9 cellular contexts compared by ENCODE assay signal in genomic region chr4:147942729-147943128, GRCh38.
DNase-seq lines count a peak whose midpoint lies in the region; ATAC-seq lines count a peak whose summit lies in the region.
"Had no signal": no experiment of that assay in that cellular context is flagged by ENCODE, and none has a peak within 500 bp of the region (broad histone marks: within the 10 kb centered on the region; RNA-seq: fewer than 3 reads in every experiment).

No MANE protein-coding gene starts in this region.

- peaks cover 4% of the 10 kb centered on the region for H3K4me1 ChIP-seq in stomach smooth muscle (ENCODE audit: control insufficient read depth, insufficient read depth, low read length)

- no peaks in the 10 kb centered on the region for H3K9me3 ChIP-seq in stomach smooth muscle (ENCODE audit: control insufficient read depth in 2 of 2, low read length in 2 of 2)

- H3K4me3 ChIP-seq in stomach smooth muscle (ENCODE audit: low read length in 2 of 2), result peak overlapping the region; percentile 1 to 30

- peaks cover 30% of the 10 kb centered on the region for H3K4me1 Mint-ChIP-seq in activated T-cell treated with anti-CD3 and anti-CD28 coated beads, Interleukin-2, amount 50 U/mL, for 24 hours (ENCODE audit: low read depth)
- peaks cover 37% of the 10 kb centered on the region for H3K4me1 Mint-ChIP-seq in activated T-helper 1 cell treated with anti-CD3 and anti-CD28 coated beads, Interleukin-12 subunit alpha, Interleukin-12 subunit beta, Interleukin-2, Interleukin-4 antibody, amounts not matched to agents 30 ng/mL and 10 ng/mL and 1 ng/mL, durations not matched to agents 14 hours and 24 hours and 36 hours (ENCODE audit: low read depth)

- DNase-seq in activated T-cell treated with anti-CD3 and anti-CD28 coated beads, Interleukin-2, amount 50 U/mL, for 24 hours, result no peak
- no peak for DNase-seq in activated T-cell treated with anti-CD3 and anti-CD28 coated beads, Interleukin-2, amount 50 U/mL, for 48 hours
- no peak for DNase-seq in activated T-helper 1 cell treated with anti-CD3 and anti-CD28 coated beads, Interleukin-12 subunit alpha, Interleukin-12 subunit beta, Interleukin-2, Interleukin-4 antibody, amounts not matched to agents 30 ng/mL and 10 ng/mL and 1 ng/mL, durations not matched to agents 14 hours and 24 hours and 36 hours (ENCODE audit: low spot score)
- DNase-seq in cardiac septum (ENCODE audit: low spot score) (no peak), left colon (no peak), hypothalamus (lab: John Stamatoyannopoulos, UW) (no peak)

- H3K27ac Mint-ChIP-seq in activated T-cell treated with anti-CD3 and anti-CD28 coated beads, Interleukin-2, amount 50 U/mL, for 24 hours, result peak overlapping the region; percentile 45
- peak overlapping the region; percentile 36 for H3K27ac Mint-ChIP-seq in activated T-helper 1 cell treated with anti-CD3 and anti-CD28 coated beads, Interleukin-12 subunit alpha, Interleukin-12 subunit beta, Interleukin-2, Interleukin-4 antibody, amounts not matched to agents 30 ng/mL and 10 ng/mL and 1 ng/mL, durations not matched to agents 14 hours and 24 hours and 36 hours
- H3K27ac Mint-ChIP-seq: activated naive CD4-positive, alpha-beta T cell treated with anti-CD3 and anti-CD28 coated beads, Interleukin-2, amount 50 U/mL, for 72 hours had no signal

- ATAC-seq in HG02943 (IDR thresholded peaks at IDR 0.05; ENCODE audit: low read depth, unreplicated experiment) (peak; percentile 38), left colon (no peak)

- peaks cover 7% of the 10 kb centered on the region for H3K9me3 Mint-ChIP-seq in activated T-cell treated with anti-CD3 and anti-CD28 coated beads, Interleukin-2, amount 50 U/mL, for 24 hours
- no peaks in the 10 kb centered on the region for H3K9me3 Mint-ChIP-seq in activated T-helper 1 cell treated with anti-CD3 and anti-CD28 coated beads, Interleukin-12 subunit alpha, Interleukin-12 subunit beta, Interleukin-2, Interleukin-4 antibody, amounts not matched to agents 30 ng/mL and 10 ng/mL and 1 ng/mL, durations not matched to agents 14 hours and 24 hours and 36 hours
- H3K9me3 Mint-ChIP-seq: activated naive CD4-positive, alpha-beta T cell treated with anti-CD3 and anti-CD28 coated beads, Interleukin-2, amount 50 U/mL, for 72 hours had no signal

- H3K36me3 Mint-ChIP-seq in activated T-cell treated with anti-CD3 and anti-CD28 coated beads, Interleukin-2, amount 50 U/mL, for 24 hours (ENCODE audit: low read depth), result peaks cover 30% of the 10 kb centered on the region
- peaks cover 15% of the 10 kb centered on the region for H3K36me3 Mint-ChIP-seq in activated T-helper 1 cell treated with anti-CD3 and anti-CD28 coated beads, Interleukin-12 subunit alpha, Interleukin-12 subunit beta, Interleukin-2, Interleukin-4 antibody, amounts not matched to agents 30 ng/mL and 10 ng/mL and 1 ng/mL, durations not matched to agents 14 hours and 24 hours and 36 hours (ENCODE audit: low read depth)

- H3K9ac ChIP-seq in stomach smooth muscle (ENCODE audit: low read length in 2 of 2), result peak overlapping the region; percentile 34 to 48

- intact Hi-C loops in activated T-helper 1 cell treated with anti-CD3 and anti-CD28 coated beads, Interleukin-12 subunit alpha, Interleukin-12 subunit beta, Interleukin-2, Interleukin-4 antibody, amounts not matched to agents 30 ng/mL and 10 ng/mL and 1 ng/mL, durations not matched to agents 14 hours and 24 hours and 36 hours (cut with micrococcal nuclease), result loop anchor here (1.0 to 5.0 kb wide), 8 partner anchors 96 to 795 kb away; partner anchors contain the start of genes NR3C2 and TMEM184C
- intact Hi-C loops in cardiac septum (cut with DNase I) (no loop called here), left colon (cut with DNase I, micrococcal nuclease) (no loop called here)

- H3K4me3 Mint-ChIP-seq in activated T-cell treated with anti-CD3 and anti-CD28 coated beads, Interleukin-2, amount 50 U/mL, for 24 hours, result no peak overlapping the region
- H3K4me3 Mint-ChIP-seq in activated T-helper 1 cell treated with anti-CD3 and anti-CD28 coated beads, Interleukin-12 subunit alpha, Interleukin-12 subunit beta, Interleukin-2, Interleukin-4 antibody, amounts not matched to agents 30 ng/mL and 10 ng/mL and 1 ng/mL, durations not matched to agents 14 hours and 24 hours and 36 hours, result peak overlapping the region; percentile 17

- no peaks in the 10 kb centered on the region for H3K27me3 Mint-ChIP-seq in activated T-cell treated with anti-CD3 and anti-CD28 coated beads, Interleukin-2, amount 50 U/mL, for 24 hours
- H3K27me3 Mint-ChIP-seq in activated T-helper 1 cell treated with anti-CD3 and anti-CD28 coated beads, Interleukin-12 subunit alpha, Interleukin-12 subunit beta, Interleukin-2, Interleukin-4 antibody, amounts not matched to agents 30 ng/mL and 10 ng/mL and 1 ng/mL, durations not matched to agents 14 hours and 24 hours and 36 hours (ENCODE audit: insufficient read depth), result peaks cover 6% of the 10 kb centered on the region

- H3K27ac ChIP-seq in stomach smooth muscle (ENCODE audit: low read length), result peak overlapping the region; percentile 42

- peaks cover 14 to 15% of the 10 kb centered on the region in 2 donors for H3K36me3 ChIP-seq in stomach smooth muscle (ENCODE audit: control insufficient read depth in 2 of 2, insufficient read depth in 2 of 2, low read length in 2 of 2)

- H3K27me3 ChIP-seq in stomach smooth muscle (ENCODE audit: control insufficient read depth in 1 of 2, insufficient read depth in 2 of 2, low read length in 2 of 2), result no peaks in the 10 kb centered on the region
